Comparison of ENCODE assay signal across 34 cellular contexts in genomic region chr10:8468477-8468876, GRCh38.
"Had no signal": no experiment of that assay in that cellular context is flagged by ENCODE, and none has a peak within 500 bp of the region (broad histone marks: within the 10 kb centered on the region; RNA-seq: fewer than 3 reads in every experiment).

No MANE protein-coding gene starts in this region.

- H3K27ac ChIP-seq: KMS-11 had no signal

- H3K36me3 ChIP-seq: MG63 had no signal

- DNase-seq: Karpas-422, Kasumi-1, MG63, MM.1S, MV-4-11, NCI-H1048, NCI-H1092, NCI-H1092 treated with DMSO at 0.1 percent for 48 hours, NCI-H1105, NCI-H1105 treated with DMSO at 0.1 percent for 48 hours, NCI-H1417, NCI-H1417 treated with DMSO at 0.1 percent for 48 hours, NCI-H1436, NCI-H1436 treated with DMSO at 0.1 percent for 48 hours, NCI-H146, NCI-H1694, NCI-H1694 treated with DMSO at 0.1 percent for 48 hours, NCI-H187, NCI-H187 treated with DMSO at 0.1 percent for 48 hours, NCI-H1930, NCI-H2029, NCI-H2029 treated with DMSO at 0.1 percent for 48 hours, NCI-H2081, NCI-H2081 treated with DMSO at 0.1 percent for 48 hours, NCI-H2107, NCI-H2171, NCI-H2171 treated with DMSO at 0.1 percent for 48 hours, NCI-H2227 treated with DMSO at 0.1 percent for 48 hours, NCI-H226, NCI-H345, NCI-H446, NCI-H446 treated with DMSO at 0.1 percent for 48 hours, NCI-H510A had no signal

- H3K4me3 ChIP-seq: MG63 had no signal

- H3K4me2 ChIP-seq: KMS-11 had no signal

- H3K9ac ChIP-seq: KMS-11 had no signal

- H3K9me3 ChIP-seq: MG63 had no signal

- H3K27me3 ChIP-seq: MG63 had no signal
